ENCODE assay signal across 8 cellular contexts in genomic region chr9:120875954-120876841, GRCh38. TPM values are rescaled to one million over a fixed set of nuclear protein-coding genes. Genes with fewer than 3 reads are reported as not detected.
DNase-seq lines count a peak whose midpoint lies in the region; ATAC-seq and TF ChIP-seq lines count a peak whose summit lies in the region.

No MANE protein-coding gene starts in this region.

- DNase-seq in AG08395 (ENCODE audit: low spot score): peak; percentile 93
- DNase-seq in NCI-H345 (lab: John Stamatoyannopoulos, UW): peak; percentile 90
- peak; percentile 80 for DNase-seq in activated CD4-positive, CD25-positive, alpha-beta regulatory T cell treated with anti-CD3 and anti-CD28 coated beads, Interleukin-2, amount 50 U/mL, for 72 hours
- DNase-seq in chondrocyte (ENCODE audit: low spot score): no peak
- peak; percentile 87 to 91 for DNase-seq in left colon
- DNase-seq in stimulated activated CD4-positive, alpha-beta T cell treated with anti-CD3 and anti-CD28 coated beads, Interleukin-1b, Interleukin-23, amount 100 ng/mL, for 4 hours (ENCODE audit: low read depth in 2 of 2): peak; percentile 60 to 71

- peak overlapping the region; percentile 92 for H3K27ac Mint-ChIP-seq in chondrocyte (ENCODE audit: unreplicated experiment)

- peaks cover 48% of the 10 kb centered on the region for H3K4me1 Mint-ChIP-seq in chondrocyte (ENCODE audit: low read depth)

- no peaks in the 10 kb centered on the region for H3K27me3 Mint-ChIP-seq in chondrocyte (ENCODE audit: low read depth)

- peaks cover 19% of the 10 kb centered on the region for H3K36me3 Mint-ChIP-seq in chondrocyte (ENCODE audit: low read depth)

- TF ChIP-seq CTCF in chondrocyte (IDR thresholded peaks at IDR 0.05): peak; percentile 46

- peak overlapping the region; percentile 77 for H3K4me3 Mint-ChIP-seq in chondrocyte (ENCODE audit: unreplicated experiment)

- H3K9me3 Mint-ChIP-seq in chondrocyte (ENCODE audit: low read depth): no peaks in the 10 kb centered on the region

- intact Hi-C loops in left colon (cut with DNase I, micrococcal nuclease): no loop called here

- peak; percentile 43 for ATAC-seq in GM18870 (IDR thresholded peaks at IDR 0.05; ENCODE audit: unreplicated experiment)
- ATAC-seq in HG03108 (IDR thresholded peaks at IDR 0.05; ENCODE audit: unreplicated experiment): peak; percentile 56
- ATAC-seq in left colon: peak; percentile 78

RNA-seq across cellular contexts. Expression of gene PHF19, which starts 0.8 kb away (rescaled TPM):
- total RNA-seq in chondrocyte (73.5 to 115 TPM (median 77.8 TPM) in 3 replicates), left colon (10 to 100 TPM; 11.6 to 14.5 TPM)

RNA-seq across cellular contexts. Expression of gene PSMD5, which starts 33.5 kb away (rescaled TPM):
- total RNA-seq in chondrocyte: 48.1 to 64.2 TPM (median 54.3 TPM) in 3 replicates
- 10 to 100 TPM; 33.4 to 36.9 TPM for total RNA-seq in left colon

RNA-seq across cellular contexts. Expression of gene TRAF1, which starts 50.4 kb away (rescaled TPM):
- total RNA-seq in chondrocyte (10.0 to 11.3 TPM (median 10.8 TPM) in 3 replicates), left colon (1 to 10 TPM; 2.2 to 2.8 TPM)
